8 cellular contexts compared by ENCODE assay signal in the genomic region with DNA sequence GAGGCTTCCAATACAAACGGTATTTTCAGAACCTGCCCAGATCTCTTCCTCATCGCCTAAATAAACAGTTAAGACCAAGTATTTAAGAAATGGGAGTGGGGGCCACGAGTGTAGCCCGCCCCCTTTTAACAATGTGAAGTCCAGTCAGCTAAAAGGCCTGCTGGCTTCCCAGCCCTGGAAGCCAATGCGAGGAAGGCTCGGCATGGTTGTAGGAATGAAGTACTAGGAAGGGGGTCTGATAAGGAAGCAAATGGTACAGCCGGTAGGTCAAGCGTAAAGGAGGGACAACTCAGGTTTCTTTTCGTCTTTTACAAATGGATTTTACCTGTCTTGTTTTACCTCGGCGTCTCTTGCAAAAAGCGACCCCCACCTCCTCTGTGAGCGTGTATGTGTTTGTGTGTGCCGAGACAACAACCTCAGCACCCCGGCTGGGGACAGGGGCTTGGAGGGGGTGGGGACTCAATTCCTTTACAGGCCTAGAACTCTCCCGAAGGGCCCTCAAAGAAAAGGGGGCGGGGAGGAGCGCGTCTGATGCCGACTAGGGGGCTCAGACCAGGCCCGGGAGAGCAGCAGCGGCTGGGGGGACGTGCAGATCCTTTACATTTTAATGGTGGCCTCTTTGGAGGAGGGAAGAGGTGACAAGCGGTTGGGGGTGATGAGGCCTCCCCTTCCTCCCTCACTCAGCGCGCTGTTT.
A peak's percentile ranks its signal among the peaks of the same experiment; 100 is the strongest.
DNase-seq lines count a peak whose midpoint lies in the region; ATAC-seq lines count a peak whose summit lies in the region.

No MANE protein-coding gene starts in this region.

- peaks cover 11% of the 10 kb centered on the region for H3K36me3 Mint-ChIP-seq in T-helper 1 cell treated with Interleukin-12 subunit alpha and Interleukin-12 subunit beta and Interleukin-4 antibody, amounts not matched to agents 30 μg/mL and 1 μg/mL, for 36 hours (ENCODE audit: low read depth)

- peak; percentile 14 for ATAC-seq in HG03460 (IDR thresholded peaks at IDR 0.05; ENCODE audit: unreplicated experiment)

- H3K4me3 Mint-ChIP-seq in T-helper 1 cell treated with Interleukin-12 subunit alpha and Interleukin-12 subunit beta and Interleukin-4 antibody, amounts not matched to agents 30 μg/mL and 1 μg/mL, for 36 hours = peak overlapping the region; percentile 88

- peak; percentile 55 for DNase-seq in DMS53 (lab: John Stamatoyannopoulos, UW)
- no peak for DNase-seq in DMS53 treated with DMSO at 0.1 percent for 48 hours (lab: John Stamatoyannopoulos, UW; ENCODE audit: unreplicated experiment)
- peak; percentile 21 for DNase-seq in cortex of kidney (lab: John Stamatoyannopoulos, UW)
- DNase-seq in left kidney (ENCODE audit: low read depth, low spot score) = peak; percentile 89
- DNase-seq in stimulated activated CD4-positive, alpha-beta T cell treated with anti-CD3 and anti-CD28 coated beads, Interleukin-2, amount 100 ng/mL, for 4 hours (ENCODE audit: low read depth) = peak; percentile 4
- DNase-seq in DMS153 treated with DMSO at 0.1 percent for 48 hours (lab: John Stamatoyannopoulos, UW; ENCODE audit: unreplicated experiment) = no peak

- H3K4me1 Mint-ChIP-seq in T-helper 1 cell treated with Interleukin-12 subunit alpha and Interleukin-12 subunit beta and Interleukin-4 antibody, amounts not matched to agents 30 μg/mL and 1 μg/mL, for 36 hours (ENCODE audit: low read depth) = peaks cover 32% of the 10 kb centered on the region

- peaks cover 4% of the 10 kb centered on the region for H3K27me3 Mint-ChIP-seq in T-helper 1 cell treated with Interleukin-12 subunit alpha and Interleukin-12 subunit beta and Interleukin-4 antibody, amounts not matched to agents 30 μg/mL and 1 μg/mL, for 36 hours (ENCODE audit: low read depth)

- peaks cover 4% of the 10 kb centered on the region for H3K9me3 Mint-ChIP-seq in T-helper 1 cell treated with Interleukin-12 subunit alpha and Interleukin-12 subunit beta and Interleukin-4 antibody, amounts not matched to agents 30 μg/mL and 1 μg/mL, for 36 hours

- H3K27ac Mint-ChIP-seq in T-helper 1 cell treated with Interleukin-12 subunit alpha and Interleukin-12 subunit beta and Interleukin-4 antibody, amounts not matched to agents 30 μg/mL and 1 μg/mL, for 36 hours = peak overlapping the region; percentile 70

Comparison
In these comparisons a context has a peak if more than half of its experiments do, and no peak if none do; other contexts are left out.
1. DNase-seq: peak in DMS53 (single experiment), cortex of kidney (single experiment), left kidney (single experiment) and stimulated activated CD4-positive, alpha-beta T cell treated with anti-CD3 and anti-CD28 coated beads, Interleukin-2, amount 100 ng/mL, for 4 hours (single experiment); none in DMS53 treated with DMSO at 0.1 percent for 48 hours (single experiment) and DMS153 treated with DMSO at 0.1 percent for 48 hours (single experiment).